Comparison of ENCODE assay signal across 9 cellular contexts in the genomic region with DNA sequence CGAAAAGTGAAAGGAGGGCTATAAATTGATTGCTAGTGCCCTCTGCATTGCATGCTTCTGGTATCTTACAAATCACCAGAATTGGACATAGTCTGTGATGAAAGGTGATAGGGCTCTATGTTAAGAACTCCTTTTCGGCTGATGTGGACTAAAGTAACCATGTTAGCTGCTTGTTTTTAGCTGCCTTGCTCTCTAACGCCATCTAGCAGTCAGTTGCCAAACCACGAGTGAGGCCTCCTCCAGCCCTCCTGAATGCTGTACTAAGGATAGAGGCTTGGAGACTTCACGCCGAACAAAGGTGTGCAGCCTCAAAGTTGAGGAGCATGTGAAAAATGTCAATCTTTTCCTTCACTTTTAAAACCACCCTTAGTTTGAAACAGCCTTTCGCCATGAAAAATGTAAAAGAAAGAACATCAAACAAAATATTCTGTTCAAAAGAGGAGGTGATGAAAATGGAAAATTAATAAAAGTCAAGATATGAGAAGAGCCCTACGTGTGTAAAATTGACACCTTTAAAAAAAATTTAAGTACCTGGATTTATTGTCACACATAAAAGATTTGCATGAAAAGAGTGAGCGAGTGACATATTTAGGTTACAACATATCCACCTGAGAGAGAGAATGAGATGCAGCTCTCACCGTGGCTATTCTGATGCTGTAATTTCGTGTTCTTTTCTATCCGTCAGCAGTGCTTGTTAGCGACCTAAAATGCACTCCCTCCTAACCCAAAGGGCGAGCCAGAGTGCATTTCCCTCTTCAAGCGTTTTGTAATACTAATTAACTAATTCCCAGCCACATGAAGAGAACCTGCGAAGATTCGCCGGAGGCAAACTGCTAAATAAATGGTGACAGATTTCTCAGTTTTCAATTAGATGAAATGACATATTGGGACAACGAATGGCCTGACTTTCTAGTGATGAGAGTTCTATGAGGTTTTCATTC. TPM values are rescaled to one million over a fixed set of nuclear protein-coding genes. Genes with fewer than 3 reads are reported as not detected.
A peak's percentile ranks its signal among the peaks of the same experiment; 100 is the strongest.
DNase-seq lines count a peak whose midpoint lies in the region; ATAC-seq, FAIRE-seq and TF ChIP-seq lines count a peak whose summit lies in the region.
"Had no signal": no experiment of that assay in that cellular context is flagged by ENCODE, and none has a peak within 500 bp of the region (broad histone marks: within the 10 kb centered on the region; RNA-seq: fewer than 3 reads in every experiment).

No MANE protein-coding gene starts in this region.

- no peak overlapping the region for H3K27ac ChIP-seq in SJCRH30
- H3K27ac ChIP-seq in GM12878 (ENCODE audit: control insufficient read depth, insufficient read depth) = no peak overlapping the region

- H3K4me1 ChIP-seq in Loucy (ENCODE audit: insufficient read depth, low read length, poor library complexity, severe bottlenecking) = no peaks in the 10 kb centered on the region
- no peaks in the 10 kb centered on the region for H3K4me1 ChIP-seq in SJCRH30
- H3K4me1 ChIP-seq in GM12878 (ENCODE audit: control insufficient read depth, insufficient read depth, low read length) = no peaks in the 10 kb centered on the region

- POLR2A ChIA-PET in GM12878 (lab: Charles Lee) = interaction anchor here (0.6 kb wide), 1 partner anchor 520 kb away, joined by 3 read pairs; no protein-coding TSS in a partner anchor

- H3K4me2 ChIP-seq in Loucy (ENCODE audit: low read depth, low read length, poor library complexity, severe bottlenecking) (no peak overlapping the region), GM12878 (ENCODE audit: control insufficient read depth, insufficient read depth) (no peak overlapping the region)

- no TSS peak for BruUV-seq in GM12878 (replicated peaks; lab: Mats Ljungman, UMichigan)

- ATAC-seq in GM12878 = peak; percentile 99

- TF ChIP-seq RAD21 in GM12878 (IDR thresholded peaks at IDR 0.05; ENCODE audit: insufficient read depth, low read depth, low read length) = peak; percentile 74

- H3K36me3 ChIP-seq in Loucy (ENCODE audit: insufficient read depth, low read length) = no peaks in the 10 kb centered on the region
- no peaks in the 10 kb centered on the region for H3K36me3 ChIP-seq in SJCRH30
- H3K36me3 ChIP-seq in GM12878 (ENCODE audit: control insufficient read depth in 2 of 2, insufficient read depth in 2 of 2, low read length in 1 of 2) = no peaks in the 10 kb centered on the region

- H3K4me3 ChIP-seq in Loucy (ENCODE audit: low read length, poor library complexity, severe bottlenecking) (no peak overlapping the region), SJCRH30 (no peak overlapping the region), GM12878 (no peak overlapping the region)

- RAD21 ChIA-PET in GM12878 (lab: Charles Lee; ENCODE audit: unreplicated experiment) = interaction anchor here (1.4 to 2.3 kb wide), 3 partner anchors 185 to 230 kb away, joined by 3 to 8 read pairs (median 7); no protein-coding TSS in a partner anchor

- H2AFZ ChIP-seq in Loucy (ENCODE audit: low read length) = no peak overlapping the region
- no peak overlapping the region for H2AFZ ChIP-seq in GM12878 (ENCODE audit: control insufficient read depth, low read depth, low read length)

- H3K9ac ChIP-seq in Loucy (ENCODE audit: low read depth, low read length, poor library complexity, severe bottlenecking) = no peak overlapping the region
- H3K9ac ChIP-seq in GM12878 (ENCODE audit: control insufficient read depth, insufficient read depth, low read length) = no peak overlapping the region

- no peaks in the 10 kb centered on the region for H4K20me1 ChIP-seq in Loucy (ENCODE audit: insufficient read depth, low read length, poor library complexity, severe bottlenecking)
- no peaks in the 10 kb centered on the region for H4K20me1 ChIP-seq in GM12878 (ENCODE audit: control insufficient read depth, insufficient read depth)

- SMC1A ChIA-PET in GM12878 (lab: Charles Lee; ENCODE audit: uncharacterized antibody, unreplicated experiment) = interaction anchor here (1.0 to 2.3 kb wide), 7 partner anchors 7 to 698 kb away, joined by 3 to 18 read pairs (median 5); a partner anchor contains a TSS

- no peaks in the 10 kb centered on the region for H3K9me3 ChIP-seq in Loucy (ENCODE audit: insufficient read depth, low read depth, low read length)
- 0 out of 2 replicates have a peak, but pooled peaks cover 2% of the 10 kb centered on the region for H3K9me3 ChIP-seq in SJCRH30 (replicated peaks)
- H3K9me3 ChIP-seq in GM12878 (replicated peaks; ENCODE audit: control insufficient read depth, insufficient read depth, low read length) = no peaks in the 10 kb centered on the region

- CTCF ChIA-PET in GM12878 (lab: Yijun Ruan, JAX) = interaction anchor here (0.7 to 7.1 kb wide), 26 partner anchors 10 to 501 kb away, joined by 3 to 61 read pairs (median 4); a partner anchor contains a TSS

- DNase-seq in NOMO-1 treated with DMSO at 0.1 percent for 48 hours (lab: John Stamatoyannopoulos, UW; ENCODE audit: unreplicated experiment) (peak; percentile 42), NOMO-1 treated with dmso at 0.1 percent for 144 hours (lab: John Stamatoyannopoulos, UW; ENCODE audit: unreplicated experiment) (no peak), HCEC 1CT (peak; percentile 43), SJCRH30 (peak; percentile 44 to 76), GM12878 (ENCODE audit: low read depth, low spot score) (peak; percentile 33), inferior parietal cortex (ENCODE audit: extremely low spot score) (peak; percentile 85)
- peak; percentile 8 to 19 for DNase-seq in stimulated activated CD4-positive, alpha-beta T cell treated with anti-CD3 and anti-CD28 coated beads, Interleukin-4, amount 100 ng/mL, for 48 hours (ENCODE audit: low read depth in 2 of 2)

- TF ChIP-seq CTCF in Loucy (conservative IDR thresholded peaks at IDR 0.05; ENCODE audit: low read length) = peak; percentile 86
- peak; percentile 82 to 89 (median 88) for TF ChIP-seq CTCF in GM12878 (IDR thresholded peaks at IDR 0.05 in 2 of 3, conservative IDR thresholded peaks at IDR 0.05 in 1 of 3; ENCODE audit: control insufficient read depth in 2 of 3, extremely low read depth in 1 of 3, insufficient read depth in 1 of 3, low read depth in 3 of 3, low read length in 3 of 3)

- intact Hi-C loops in GM12878 (cut with micrococcal nuclease; ENCODE audit: unreplicated experiment) = loop anchor here (5.0 to 10.0 kb wide), 3 partner anchors 183 to 660 kb away; a partner anchor contains a TSS

- peak; percentile 98 for FAIRE-seq in GM12878 (lab: Jason Lieb, UNC)

- H3F3A ChIP-seq in Loucy (ENCODE audit: low read depth) = no peaks in the 10 kb centered on the region

- TF ChIP-seq POLR2A in GM12878 (IDR thresholded peaks at IDR 0.05; ENCODE audit: low read depth, low read length) = no peak

- H3K27me3 ChIP-seq in Loucy (ENCODE audit: insufficient read depth, low read length, poor library complexity, severe bottlenecking) = no peaks in the 10 kb centered on the region
- H3K27me3 ChIP-seq in SJCRH30 = no peaks in the 10 kb centered on the region
- no peaks in the 10 kb centered on the region for H3K27me3 ChIP-seq in GM12878 (replicated peaks in 1 of 2; ENCODE audit: control insufficient read depth in 2 of 2, insufficient read depth in 2 of 2, low read length in 1 of 2)

- in situ Hi-C loops in GM12878 (cut with MboI) = no loop called here

- WGBS in GM12878 (ENCODE audit: insufficient coverage, insufficient replicate concordance, low lambda C conversion rate, missing lambda C conversion rate) = 29% methylated on average over 19 of the region's 19 CpGs

- H3K79me2 ChIP-seq in Loucy (ENCODE audit: insufficient read depth, low read length) (no peaks in the 10 kb centered on the region), GM12878 (ENCODE audit: control insufficient read depth, insufficient read depth, low read length) (no peaks in the 10 kb centered on the region)

- TF ChIP-seq EP300 in GM12878 (IDR thresholded peaks at IDR 0.05; ENCODE audit: borderline replicate concordance in 1 of 2, control insufficient read depth in 1 of 2, low read depth in 2 of 2, low read length in 2 of 2) = no peak

- H3K9me2 ChIP-seq in Loucy (replicated peaks; ENCODE audit: low read depth, low read length) = no peaks in the 10 kb centered on the region

TF ChIP-seq in GM12878, 131 proteins besides CTCF, POLR2A, EP300 and RAD21:
- TF ChIP-seq SMARCA5 (IDR thresholded peaks at IDR 0.05) = no peak
- peak; percentile 53; the same call in 1 of the 2 replicates for TF ChIP-seq RUNX3 (IDR thresholded peaks at IDR 0.05; ENCODE audit: low read length)
- 0 out of 4 replicates have a peak, but pooled peaks of 1 of the 2 experiments have one; percentile 16 for TF ChIP-seq BHLHE40 (IDR thresholded peaks at IDR 0.05; ENCODE audit: borderline replicate concordance in 1 of 2, low read depth in 2 of 2, low read length in 1 of 2)
- TF ChIP-seq, protein P1, sequence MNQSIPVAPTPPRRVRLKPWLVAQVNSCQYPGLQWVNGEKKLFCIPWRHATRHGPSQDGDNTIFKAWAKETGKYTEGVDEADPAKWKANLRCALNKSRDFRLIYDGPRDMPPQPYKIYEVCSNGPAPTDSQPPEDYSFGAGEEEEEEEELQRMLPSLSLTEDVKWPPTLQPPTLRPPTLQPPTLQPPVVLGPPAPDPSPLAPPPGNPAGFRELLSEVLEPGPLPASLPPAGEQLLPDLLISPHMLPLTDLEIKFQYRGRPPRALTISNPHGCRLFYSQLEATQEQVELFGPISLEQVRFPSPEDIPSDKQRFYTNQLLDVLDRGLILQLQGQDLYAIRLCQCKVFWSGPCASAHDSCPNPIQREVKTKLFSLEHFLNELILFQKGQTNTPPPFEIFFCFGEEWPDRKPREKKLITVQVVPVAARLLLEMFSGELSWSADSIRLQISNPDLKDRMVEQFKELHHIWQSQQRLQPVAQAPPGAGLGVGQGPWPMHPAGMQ (IDR thresholded peaks at IDR 0.05; ENCODE audit: borderline replicate concordance) = no peak
- peak; percentile 66 for TF ChIP-seq SMC3 (IDR thresholded peaks at IDR 0.05; ENCODE audit: borderline replicate concordance, low read length)

RNA-seq across cellular contexts. Expression of a gene that starts 8.0 kb away (rescaled TPM):
- not detected in 2 replicates for total RNA-seq in SJCRH30 (2014; rRNA removed; shearing (Covaris generic))
- not detected in 2 replicates for total RNA-seq in GM12878 (2013; cell fraction: nucleolus; rRNA removed)
- total RNA-seq in GM12878 (2014; rRNA removed) (not detected in 2 replicates), GM12878 (2014; rRNA removed; fragmentation: Illumina TruSeq; extraction: Trizol) (not detected in 2 replicates), GM12878 (2021) (not detected in 2 replicates)
- not detected for polyA plus RNA-seq in GM12878 (2011; ENCODE audit: low read depth)
- polyA plus RNA-seq in GM12878 (2011; rRNA removed) (not detected in 2 replicates), GM12878 (2014; fragmentation: Illumina TruSeq; extraction: Trizol) (0.10 TPM in 1 of 2 replicates, not detected in the other), GM12878 (2014; fragmentation: Nextera tagmentation; extraction: Ambion mirVana) (not detected), GM12878 (2014; rRNA removed) (not detected in 2 replicates), GM12878 (2016; fragmentation: Nextera tagmentation; extraction: Ambion mirVana) (not detected)
- not detected in 2 replicates for polyA plus RNA-seq in GM12878 (2011; cell fraction: cytosol; rRNA removed)
- not detected in 2 replicates for polyA plus RNA-seq in GM12878 (2011; cell fraction: nucleus; rRNA removed)
- polyA plus RNA-seq in GM12878 (2012) = not detected in 2 replicates
- polyA minus RNA-seq in GM12878 (2011; rRNA and poly(A)+ RNA removed) = not detected in 2 replicates
- polyA minus RNA-seq in GM12878 (2011; cell fraction: cytosol; rRNA and poly(A)+ RNA removed) = not detected in 2 replicates
- polyA minus RNA-seq in GM12878 (2011; cell fraction: nucleus; rRNA and poly(A)+ RNA removed) = not detected in 2 replicates
- total RNA-seq: CD8-positive, alpha-beta memory T cell had no signal
- polyA plus RNA-seq: CD8-positive, alpha-beta memory T cell had no signal
